ENCODE assay signal across 8 cellular contexts in genomic region chr10:132396495-132397035, GRCh38. TPM values are rescaled to one million over a fixed set of nuclear protein-coding genes. Genes with fewer than 3 reads are reported as not detected.
DNase-seq lines count a peak whose midpoint lies in the region; ATAC-seq and TF ChIP-seq lines count a peak whose summit lies in the region.

No MANE protein-coding gene starts in this region.

- peak overlapping the region; percentile 61 for H2BK120ac ChIP-seq in trophoblast cell (ENCODE audit: insufficient read depth, low read length, poor library complexity)

- H4K8ac ChIP-seq in trophoblast cell (ENCODE audit: low read depth, low read length): peak overlapping the region; percentile 75

- 0% methylated on average over 9 to 11 of the region's 80 CpGs for WGBS in GM23248 (ENCODE audit: low coverage in 1 of 2, low lambda C conversion rate in 2 of 2, missing lambda C conversion rate in 2 of 2), 2 experiments
- WGBS in trophoblast cell (ENCODE audit: extremely low coverage, insufficient coverage, insufficient read length): no CpG with 5 or more reads among the region's 80 CpGs

- H3K18ac ChIP-seq in trophoblast cell (ENCODE audit: low read length): peak overlapping the region; percentile 55

- no peak overlapping the region for H2AK5ac ChIP-seq in trophoblast cell (ENCODE audit: low read length)

- no peak for TF ChIP-seq CTCF in foreskin fibroblast (IDR thresholded peaks at IDR 0.05; ENCODE audit: low read depth, low read length)

- H2AFZ ChIP-seq in GM23248 (peak overlapping the region; percentile 18; the same call in 1 of the 2 replicates), trophoblast cell (ENCODE audit: insufficient read depth, low read length, poor library complexity) (no peak overlapping the region)

- no peaks in the 10 kb centered on the region for H3F3A ChIP-seq in GM23248 (ENCODE audit: insufficient read depth)

- H3K14ac ChIP-seq in trophoblast cell (ENCODE audit: low read length): peak overlapping the region; percentile 80

- no peak overlapping the region for H2BK12ac ChIP-seq in trophoblast cell (ENCODE audit: low read length)

- peak overlapping the region; percentile 94 for H4K91ac ChIP-seq in trophoblast cell (ENCODE audit: low read depth, low read length)

- peak overlapping the region; percentile 30 for H3K4ac ChIP-seq in trophoblast cell (ENCODE audit: low read depth, low read length)

- H3K9ac ChIP-seq in GM23248: peak overlapping the region; percentile 69
- H3K9ac ChIP-seq in trophoblast cell (ENCODE audit: low read length): peak overlapping the region; percentile 78

- H3K36me3 ChIP-seq in GM23248 (ENCODE audit: low read depth) (no peaks in the 10 kb centered on the region), trophoblast cell (ENCODE audit: control insufficient read depth in 1 of 2, insufficient read depth in 2 of 2, low read length in 2 of 2) (peaks cover 7 to 10% of the 10 kb centered on the region in 2 experiments)

- no peaks in the 10 kb centered on the region for H3K36me3 Mint-ChIP-seq in activated T-cell treated with anti-CD3 and anti-CD28 coated beads, Interleukin-2, amount 50 U/mL, for 72 hours (ENCODE audit: insufficient read depth in 2 of 2)

- no peaks in the 10 kb centered on the region for H3K9me2 ChIP-seq in GM23248 (ENCODE audit: insufficient read depth)

- H3K23ac ChIP-seq in trophoblast cell (ENCODE audit: low read length): no peak overlapping the region

- peak; percentile 72 to 77 for ATAC-seq in activated T-cell treated with anti-CD3 and anti-CD28 coated beads, Interleukin-2, amount 50 U/mL, for 72 hours (replicated peaks in 1 of 2)

- no peaks in the 10 kb centered on the region for H3K79me2 ChIP-seq in GM23248 (ENCODE audit: insufficient read depth)
- peaks cover 44% of the 10 kb centered on the region for H3K79me2 ChIP-seq in trophoblast cell (ENCODE audit: control insufficient read depth, insufficient read depth, low read length, poor library complexity)

- DNase-seq in ELR (ENCODE audit: low read depth) (peak; percentile 60), GM23248 (peak; percentile 80), NCI-H82 (lab: John Stamatoyannopoulos, UW) (peak; percentile 64), foreskin fibroblast (peak in 1 of 2 donors; percentile 81), trophoblast cell (peak; percentile 48 to 67), H4 (ENCODE audit: low spot score) (no peak), NCI-H774 (lab: John Stamatoyannopoulos, UW) (no peak)
- peak; percentile 67 to 79 for DNase-seq in activated T-cell treated with anti-CD3 and anti-CD28 coated beads, Interleukin-2, amount 50 U/mL, for 72 hours

- H3K27ac ChIP-seq in GM23248: no peak overlapping the region
- peak overlapping the region; percentile 75 for H3K27ac ChIP-seq in trophoblast cell (ENCODE audit: low read depth, low read length)

- H4K12ac ChIP-seq in trophoblast cell (ENCODE audit: low read depth, low read length): peak overlapping the region; percentile 21

- H3K27me3 Mint-ChIP-seq in activated T-cell treated with anti-CD3 and anti-CD28 coated beads, Interleukin-2, amount 50 U/mL, for 72 hours (ENCODE audit: low read depth): no peaks in the 10 kb centered on the region

- H3K9me3 ChIP-seq in GM23248 (ENCODE audit: low read depth) (no peaks in the 10 kb centered on the region), trophoblast cell (ENCODE audit: insufficient read depth, low read depth, low read length) (peaks cover 10% of the 10 kb centered on the region)

- H2BK5ac ChIP-seq in trophoblast cell (ENCODE audit: low read depth, low read length, poor library complexity): peak overlapping the region; percentile 23

- H3K4me1 ChIP-seq in GM23248 (ENCODE audit: insufficient read depth) (peaks cover 10% of the 10 kb centered on the region), trophoblast cell (ENCODE audit: control insufficient read depth in 1 of 2, insufficient read depth in 2 of 2, low read length in 2 of 2) (peaks cover 48 to 50% of the 10 kb centered on the region in 2 experiments)

- in situ Hi-C loops in GM23248 (cut with MboI): no loop called here

- H3K4me3 ChIP-seq in GM23248: peak overlapping the region; percentile 63
- peak overlapping the region; percentile 40 to 41 for H3K4me3 ChIP-seq in foreskin fibroblast (ENCODE audit: low read depth in 1 of 2, low read length in 2 of 2)
- peak overlapping the region; percentile 69 for H3K4me3 ChIP-seq in trophoblast cell (ENCODE audit: low read depth, low read length)

- H3K27ac Mint-ChIP-seq in activated T-cell treated with anti-CD3 and anti-CD28 coated beads, Interleukin-2, amount 50 U/mL, for 72 hours: no peak overlapping the region

- H3K27me3 ChIP-seq in GM23248 (replicated peaks; ENCODE audit: insufficient read depth) (no peaks in the 10 kb centered on the region), trophoblast cell (ENCODE audit: insufficient read depth, low read length) (no peaks in the 10 kb centered on the region)

- peaks cover 52% of the 10 kb centered on the region for H3K79me1 ChIP-seq in trophoblast cell (ENCODE audit: low read length)

- peaks cover 4 to 8% of the 10 kb centered on the region in 2 donors for H3K9me3 Mint-ChIP-seq in activated T-cell treated with anti-CD3 and anti-CD28 coated beads, Interleukin-2, amount 50 U/mL, for 72 hours

- no peaks in the 10 kb centered on the region for H4K20me1 ChIP-seq in GM23248 (ENCODE audit: insufficient read depth)

- peak overlapping the region; percentile 39 for H3K4me2 ChIP-seq in GM23248 (ENCODE audit: unreplicated experiment)
- peak overlapping the region; percentile 70 for H3K4me2 ChIP-seq in trophoblast cell (ENCODE audit: low read length)

- H3K4me3 Mint-ChIP-seq in activated T-cell treated with anti-CD3 and anti-CD28 coated beads, Interleukin-2, amount 50 U/mL, for 72 hours: no peak overlapping the region

- peaks cover 10% of the 10 kb centered on the region for H3K4me1 Mint-ChIP-seq in activated T-cell treated with anti-CD3 and anti-CD28 coated beads, Interleukin-2, amount 50 U/mL, for 72 hours (ENCODE audit: low read depth)

RNA-seq across cellular contexts. Expression of gene PWWP2B, which starts 0.4 kb away (rescaled TPM):
- total RNA-seq in GM23248 (2014; rRNA removed; shearing (Covaris generic)): 2.4 and 5.8 TPM in 2 replicates
- 0.66 TPM in 2 replicates for polyA plus RNA-seq in GM23248 (2016; fragmentation: Nextera tagmentation; extraction: Ambion mirVana)
- 1 to 10 TPM; 3.1 to 5.2 TPM for total RNA-seq in activated T-cell treated with anti-CD3 and anti-CD28 coated beads, Interleukin-2, amount 50 U/mL, for 72 hours
- polyA plus RNA-seq in trophoblast cell (2013): 57.0 and 60.9 TPM in 2 replicates
- 2.2 and 6.2 TPM in 2 replicates for total RNA-seq in H4 (2014; rRNA removed; shearing (Covaris generic))

Comparison
In these comparisons a context has a peak if more than half of its experiments do, and no peak if none do; other contexts are left out.
1. DNase-seq: peak in ELR (single experiment), GM23248 (single experiment), NCI-H82 (single experiment), activated T-cell treated with anti-CD3 and anti-CD28 coated beads, Interleukin-2, amount 50 U/mL, for 72 hours (2 of 2) and trophoblast cell (2 of 2); none in H4 (single experiment) and NCI-H774 (single experiment).
2. Peak in every context shown above with its lines, with median percentiles within 50 percentile points of each other: H3K4me3 ChIP-seq.